Comparison of ENCODE assay signal across 1 cellular context in the genomic region with DNA sequence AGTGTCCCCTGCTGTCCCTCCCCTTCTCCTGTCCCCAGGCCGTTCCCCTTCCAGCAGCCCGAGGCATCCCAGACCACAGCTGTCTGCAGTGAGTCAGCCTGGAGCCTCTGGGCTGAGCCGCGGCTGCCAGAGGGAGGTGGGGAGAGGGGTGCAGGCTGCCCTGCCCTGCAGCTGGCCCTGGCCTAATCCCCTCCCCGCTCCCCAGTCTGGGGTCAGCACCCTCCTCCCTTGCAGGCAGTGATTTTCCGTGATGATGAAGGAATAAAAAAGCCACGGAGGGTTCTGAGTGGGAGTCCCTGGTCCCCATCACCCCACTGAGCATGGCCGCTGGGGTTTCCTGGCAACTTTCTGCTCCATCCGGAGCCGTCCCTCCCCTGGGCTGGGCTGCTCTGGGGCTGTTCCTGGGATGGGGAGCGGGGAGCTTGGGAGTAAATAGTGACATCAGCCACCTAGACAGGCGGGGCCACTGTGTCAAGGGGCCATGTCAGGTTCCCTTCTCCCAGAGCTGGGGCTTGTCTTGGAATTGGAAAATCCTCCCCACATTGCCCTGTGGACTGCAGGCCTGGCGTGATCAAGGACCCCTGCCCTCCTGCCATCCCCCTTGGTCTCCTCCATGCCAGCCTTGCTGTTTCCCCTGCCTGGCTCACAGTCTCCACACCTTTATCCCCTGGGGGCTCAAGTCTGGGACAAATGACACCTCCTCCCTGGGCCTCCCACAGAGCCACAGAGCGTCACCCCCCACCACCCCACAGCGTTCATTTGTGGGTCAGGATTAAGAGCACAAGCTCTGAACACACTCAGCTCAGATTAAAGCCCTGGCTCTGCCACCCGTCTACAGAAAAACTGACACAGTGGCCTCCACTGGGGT.
TF ChIP-seq lines count a peak whose summit lies in the region.

No MANE protein-coding gene starts in this region.

TF ChIP-seq in HEK293, 187 proteins besides CTCF, POLR2A, EP300 and RAD21 (continued from another document and continues in another):
- TF ChIP-seq MZF1 (tag by site-specific recombination; IDR thresholded peaks at IDR 0.05; ENCODE audit: borderline replicate concordance), result peak; percentile 87
- TF ChIP-seq, protein P1, sequence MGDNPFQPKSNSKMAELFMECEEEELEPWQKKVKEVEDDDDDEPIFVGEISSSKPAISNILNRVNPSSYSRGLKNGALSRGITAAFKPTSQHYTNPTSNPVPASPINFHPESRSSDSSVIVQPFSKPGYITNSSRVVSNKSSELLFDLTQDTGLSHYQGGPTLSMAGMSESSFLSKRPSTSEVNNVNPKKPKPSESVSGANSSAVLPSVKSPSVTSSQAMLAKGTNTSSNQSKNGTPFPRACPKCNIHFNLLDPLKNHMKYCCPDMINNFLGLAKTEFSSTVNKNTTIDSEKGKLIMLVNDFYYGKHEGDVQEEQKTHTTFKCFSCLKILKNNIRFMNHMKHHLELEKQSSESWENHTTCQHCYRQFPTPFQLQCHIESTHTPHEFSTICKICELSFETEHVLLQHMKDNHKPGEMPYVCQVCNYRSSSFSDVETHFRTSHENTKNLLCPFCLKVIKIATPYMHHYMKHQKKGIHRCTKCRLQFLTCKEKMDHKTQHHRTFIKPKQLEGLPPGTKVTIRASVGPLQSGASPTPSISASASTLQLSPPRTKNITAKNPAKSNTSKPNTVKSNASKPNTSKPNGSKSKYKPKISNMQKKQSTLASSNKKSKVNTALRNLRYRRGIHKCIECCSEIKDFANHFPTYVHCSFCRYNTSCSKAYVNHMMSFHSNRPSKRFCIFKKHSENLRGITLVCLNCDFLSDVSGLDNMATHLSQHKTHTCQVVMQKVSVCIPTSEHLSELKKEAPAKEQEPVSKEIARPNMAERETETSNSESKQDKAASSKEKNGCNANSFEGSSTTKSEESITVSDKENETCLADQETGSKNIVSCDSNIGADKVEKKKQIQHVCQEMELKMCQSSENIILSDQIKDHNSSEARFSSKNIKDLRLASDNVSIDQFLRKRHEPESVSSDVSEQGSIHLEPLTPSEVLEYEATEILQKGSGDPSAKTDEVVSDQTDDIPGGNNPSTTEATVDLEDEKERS (tag by site-specific recombination; IDR thresholded peaks at IDR 0.05), result peak; percentile 93
- TF ChIP-seq, protein P2, sequence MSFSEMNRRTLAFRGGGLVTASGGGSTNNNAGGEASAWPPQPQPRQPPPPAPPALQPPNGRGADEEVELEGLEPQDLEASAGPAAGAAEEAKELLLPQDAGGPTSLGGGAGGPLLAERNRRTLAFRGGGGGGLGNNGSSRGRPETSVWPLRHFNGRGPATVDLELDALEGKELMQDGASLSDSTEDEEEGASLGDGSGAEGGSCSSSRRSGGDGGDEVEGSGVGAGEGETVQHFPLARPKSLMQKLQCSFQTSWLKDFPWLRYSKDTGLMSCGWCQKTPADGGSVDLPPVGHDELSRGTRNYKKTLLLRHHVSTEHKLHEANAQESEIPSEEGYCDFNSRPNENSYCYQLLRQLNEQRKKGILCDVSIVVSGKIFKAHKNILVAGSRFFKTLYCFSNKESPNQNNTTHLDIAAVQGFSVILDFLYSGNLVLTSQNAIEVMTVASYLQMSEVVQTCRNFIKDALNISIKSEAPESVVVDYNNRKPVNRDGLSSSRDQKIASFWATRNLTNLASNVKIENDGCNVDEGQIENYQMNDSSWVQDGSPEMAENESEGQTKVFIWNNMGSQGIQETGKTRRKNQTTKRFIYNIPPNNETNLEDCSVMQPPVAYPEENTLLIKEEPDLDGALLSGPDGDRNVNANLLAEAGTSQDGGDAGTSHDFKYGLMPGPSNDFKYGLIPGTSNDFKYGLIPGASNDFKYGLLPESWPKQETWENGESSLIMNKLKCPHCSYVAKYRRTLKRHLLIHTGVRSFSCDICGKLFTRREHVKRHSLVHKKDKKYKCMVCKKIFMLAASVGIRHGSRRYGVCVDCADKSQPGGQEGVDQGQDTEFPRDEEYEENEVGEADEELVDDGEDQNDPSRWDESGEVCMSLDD (tag by site-specific recombination; IDR thresholded peaks at IDR 0.05), result peak; percentile 70; the same call in 1 of the 2 replicates
- TF ChIP-seq OVOL3 (tag by site-specific recombination; IDR thresholded peaks at IDR 0.05), result no peak
- no peak for TF ChIP-seq ZNF701 (tag by site-specific recombination; IDR thresholded peaks at IDR 0.05)
- no peak for TF ChIP-seq KLF9 (tag by site-specific recombination; IDR thresholded peaks at IDR 0.05; ENCODE audit: low read depth)
- TF ChIP-seq, protein P3, sequence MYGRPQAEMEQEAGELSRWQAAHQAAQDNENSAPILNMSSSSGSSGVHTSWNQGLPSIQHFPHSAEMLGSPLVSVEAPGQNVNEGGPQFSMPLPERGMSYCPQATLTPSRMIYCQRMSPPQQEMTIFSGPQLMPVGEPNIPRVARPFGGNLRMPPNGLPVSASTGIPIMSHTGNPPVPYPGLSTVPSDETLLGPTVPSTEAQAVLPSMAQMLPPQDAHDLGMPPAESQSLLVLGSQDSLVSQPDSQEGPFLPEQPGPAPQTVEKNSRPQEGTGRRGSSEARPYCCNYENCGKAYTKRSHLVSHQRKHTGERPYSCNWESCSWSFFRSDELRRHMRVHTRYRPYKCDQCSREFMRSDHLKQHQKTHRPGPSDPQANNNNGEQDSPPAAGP (tag by site-specific recombination; IDR thresholded peaks at IDR 0.05), result peak; percentile 91
- peak; percentile 7; the same call in 1 of the 2 replicates for TF ChIP-seq KLF7 (tag by site-specific recombination; IDR thresholded peaks at IDR 0.05; ENCODE audit: borderline replicate concordance)
- peak; percentile 60 for TF ChIP-seq ZNF76 (tag by site-specific recombination; IDR thresholded peaks at IDR 0.05; ENCODE audit: borderline replicate concordance, low read depth)
- TF ChIP-seq GLIS2 (tag by site-specific recombination; IDR thresholded peaks at IDR 0.05), result peak; percentile 79
- TF ChIP-seq ZSCAN5A (tag by site-specific recombination; IDR thresholded peaks at IDR 0.05), result no peak
- peak; percentile 72; the same call in 1 of the 2 replicates for TF ChIP-seq ZEB2 (tag by site-specific recombination; IDR thresholded peaks at IDR 0.05)
- TF ChIP-seq ZNF514 (tag by site-specific recombination; IDR thresholded peaks at IDR 0.05), result no peak
- TF ChIP-seq ZBTB20 (tag by site-specific recombination; IDR thresholded peaks at IDR 0.05), result peak; percentile 36; the same call in 1 of the 2 replicates
- peak; percentile 65; the same call in 1 of the 2 replicates for TF ChIP-seq ZNF660 (tag by site-specific recombination; IDR thresholded peaks at IDR 0.05)
- no peak for TF ChIP-seq YY2 (tag by site-specific recombination; IDR thresholded peaks at IDR 0.05)
- TF ChIP-seq, protein P4, sequence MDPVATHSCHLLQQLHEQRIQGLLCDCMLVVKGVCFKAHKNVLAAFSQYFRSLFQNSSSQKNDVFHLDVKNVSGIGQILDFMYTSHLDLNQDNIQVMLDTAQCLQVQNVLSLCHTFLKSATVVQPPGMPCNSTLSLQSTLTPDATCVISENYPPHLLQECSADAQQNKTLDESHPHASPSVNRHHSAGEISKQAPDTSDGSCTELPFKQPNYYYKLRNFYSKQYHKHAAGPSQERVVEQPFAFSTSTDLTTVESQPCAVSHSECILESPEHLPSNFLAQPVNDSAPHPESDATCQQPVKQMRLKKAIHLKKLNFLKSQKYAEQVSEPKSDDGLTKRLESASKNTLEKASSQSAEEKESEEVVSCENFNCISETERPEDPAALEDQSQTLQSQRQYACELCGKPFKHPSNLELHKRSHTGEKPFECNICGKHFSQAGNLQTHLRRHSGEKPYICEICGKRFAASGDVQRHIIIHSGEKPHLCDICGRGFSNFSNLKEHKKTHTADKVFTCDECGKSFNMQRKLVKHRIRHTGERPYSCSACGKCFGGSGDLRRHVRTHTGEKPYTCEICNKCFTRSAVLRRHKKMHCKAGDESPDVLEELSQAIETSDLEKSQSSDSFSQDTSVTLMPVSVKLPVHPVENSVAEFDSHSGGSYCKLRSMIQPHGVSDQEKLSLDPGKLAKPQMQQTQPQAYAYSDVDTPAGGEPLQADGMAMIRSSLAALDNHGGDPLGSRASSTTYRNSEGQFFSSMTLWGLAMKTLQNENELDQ (tag by site-specific recombination; IDR thresholded peaks at IDR 0.05; ENCODE audit: low read depth), result no peak
- TF ChIP-seq FEZF1 (tag by site-specific recombination; IDR thresholded peaks at IDR 0.05), result peak; percentile 80
- peak; percentile 46; the same call in 1 of the 2 replicates for TF ChIP-seq ZBTB21 (tag by site-specific recombination; IDR thresholded peaks at IDR 0.05)
- peak; percentile 66 for TF ChIP-seq ZXDB (tag by site-specific recombination; IDR thresholded peaks at IDR 0.05)
- peak; percentile 46; the same call in 1 of the 2 replicates for TF ChIP-seq KLF8 (tag by site-specific recombination; IDR thresholded peaks at IDR 0.05)
- TF ChIP-seq SP7 (tag by site-specific recombination; IDR thresholded peaks at IDR 0.05), result peak; percentile 74
- TF ChIP-seq ZNF311 (tag by site-specific recombination; IDR thresholded peaks at IDR 0.05; ENCODE audit: borderline replicate concordance), result no peak
- TF ChIP-seq IKZF3 (tag by site-specific recombination; IDR thresholded peaks at IDR 0.05), result peak; percentile 91
- TF ChIP-seq ZNF692 (tag by site-specific recombination; IDR thresholded peaks at IDR 0.05), result peak; percentile 69
- TF ChIP-seq KLF10 (tag by site-specific recombination; IDR thresholded peaks at IDR 0.05), result peak; percentile 35; the same call in 1 of the 2 replicates
- peak; percentile 89 for TF ChIP-seq PATZ1 (tag by site-specific recombination; IDR thresholded peaks at IDR 0.05)
- TF ChIP-seq SP3 (tag by site-specific recombination; IDR thresholded peaks at IDR 0.05), result peak; percentile 56; the same call in 1 of the 2 replicates
- TF ChIP-seq HIC1 (tag by site-specific recombination; IDR thresholded peaks at IDR 0.05), result peak; percentile 87
- TF ChIP-seq ZNF398 (tag by site-specific recombination; IDR thresholded peaks at IDR 0.05), result peak; percentile 83
- TF ChIP-seq ZNF629 (tag by site-specific recombination; IDR thresholded peaks at IDR 0.05), result peak; percentile 81
- peak; percentile 81 for TF ChIP-seq WT1 (tag by site-specific recombination; IDR thresholded peaks at IDR 0.05)
- TF ChIP-seq ZNF202 (tag by site-specific recombination; IDR thresholded peaks at IDR 0.05; ENCODE audit: borderline replicate concordance), result no peak
- peak; percentile 99 for TF ChIP-seq ZNF341 (tag by site-specific recombination; IDR thresholded peaks at IDR 0.05; ENCODE audit: low read depth)
- TF ChIP-seq ZNF600 (tag by site-specific recombination; IDR thresholded peaks at IDR 0.05), result peak; percentile 95
- TF ChIP-seq ZNF2 (tag by site-specific recombination; IDR thresholded peaks at IDR 0.05), result 0 out of 2 replicates have a peak, but pooled peaks have one; percentile 8
